Comparison of ENCODE assay signal across 9 cellular contexts in genomic region chr15:57708047-57708446, GRCh38. TPM values are rescaled to one million over a fixed set of nuclear protein-coding genes. Genes with fewer than 3 reads are reported as not detected.
DNase-seq lines count a peak whose midpoint lies in the region; ATAC-seq, FAIRE-seq and TF ChIP-seq lines count a peak whose summit lies in the region.
"Had no signal": no experiment of that assay in that cellular context is flagged by ENCODE, and none has a peak within 500 bp of the region (broad histone marks: within the 10 kb centered on the region; RNA-seq: fewer than 3 reads in every experiment).

No MANE protein-coding gene starts in this region.

- H3K9me3 ChIP-seq in mucosa of stomach (ENCODE audit: control insufficient read depth, low read length) = no peaks in the 10 kb centered on the region

- peaks cover 49% of the 10 kb centered on the region for H3K36me3 Mint-ChIP-seq in central memory CD8-positive, alpha-beta T cell (ENCODE audit: insufficient read depth)
- peaks cover 17 to 34% of the 10 kb centered on the region in 2 donors for H3K36me3 Mint-ChIP-seq in stimulated activated naive B cell treated with anti-CD40 and anti-IgM and Interleukin-4, amounts not matched to agents 10 μg/mL and 1 μg/mL and 100 μg/mL, for 72 hours

- DNase-seq in AG04449 (ENCODE audit: low read depth, low spot score) (no peak), SW 1271 (lab: John Stamatoyannopoulos, UW) (no peak), GM12891 (ENCODE audit: insufficient read length, low spot score) (no peak)
- DNase-seq in central memory CD8-positive, alpha-beta T cell (ENCODE audit: low spot score in 2 of 2) = no peak
- no peak for DNase-seq in stimulated activated naive B cell treated with anti-CD40 and anti-IgM and Interleukin-4, amounts not matched to agents 10 μg/mL and 1 μg/mL and 100 μg/mL, for 72 hours
- DNase-seq: activated CD4-positive, alpha-beta T cell treated with anti-CD3 and anti-CD28 coated beads for 1 hour had no signal

- H3K4me1 ChIP-seq in KMS-11 (ENCODE audit: low read depth, poor library complexity, severe bottlenecking) (peaks cover 33% of the 10 kb centered on the region), mucosa of stomach (ENCODE audit: control insufficient read depth, insufficient read depth, low read length) (peaks cover 6% of the 10 kb centered on the region)

- no peak for ATAC-seq in central memory CD8-positive, alpha-beta T cell (replicated peaks; ENCODE audit: extremely low read depth, poor library complexity, severe bottlenecking)
- ATAC-seq in HG03039 (IDR thresholded peaks at IDR 0.05; ENCODE audit: unreplicated experiment) = no peak
- no peak for ATAC-seq in stimulated activated naive B cell treated with anti-CD40 and anti-IgM and Interleukin-4, amounts not matched to agents 10 μg/mL and 1 μg/mL and 100 μg/mL, for 72 hours (replicated peaks)

- no peak for FAIRE-seq in GM12891 (lab: Jason Lieb, UNC)

- POLR2A ChIA-PET in AG04449 (lab: Yijun Ruan, JAX) = interaction anchor here (1.2 to 1.6 kb wide), 2 partner anchors 24 to 43 kb away, joined by 4 to 5 read pairs; no protein-coding TSS in a partner anchor

- no peaks in the 10 kb centered on the region for H3K36me3 ChIP-seq in KMS-11 (ENCODE audit: insufficient read depth)
- no peaks in the 10 kb centered on the region for H3K36me3 ChIP-seq in mucosa of stomach (ENCODE audit: control insufficient read depth, insufficient read depth, low read length)

- no peaks in the 10 kb centered on the region for H4K20me1 ChIP-seq in KMS-11 (ENCODE audit: insufficient read depth)

- peak overlapping the region; percentile 79 for H3K4me3 Mint-ChIP-seq in central memory CD8-positive, alpha-beta T cell
- H3K4me3 Mint-ChIP-seq in stimulated activated naive B cell treated with anti-CD40 and anti-IgM and Interleukin-4, amounts not matched to agents 10 μg/mL and 1 μg/mL and 100 μg/mL, for 72 hours = peak overlapping the region in 1 of 2 donors; percentile 81

- H3K27me3 Mint-ChIP-seq in central memory CD8-positive, alpha-beta T cell = no peaks in the 10 kb centered on the region
- H3K27me3 Mint-ChIP-seq in stimulated activated naive B cell treated with anti-CD40 and anti-IgM and Interleukin-4, amounts not matched to agents 10 μg/mL and 1 μg/mL and 100 μg/mL, for 72 hours = no peaks in the 10 kb centered on the region

- H3K27ac ChIP-seq in KMS-11 = no peak overlapping the region

- H3K27me3 ChIP-seq in KMS-11 (ENCODE audit: insufficient read depth, low read depth) (no peaks in the 10 kb centered on the region), mucosa of stomach (ENCODE audit: control insufficient read depth, insufficient read depth, low read length) (no peaks in the 10 kb centered on the region)

- H3K4me2 ChIP-seq in KMS-11 = peak overlapping the region; percentile 59

- H2AFZ ChIP-seq in KMS-11 (ENCODE audit: low read depth) = no peak overlapping the region

- no peak for TF ChIP-seq POLR2A in GM12891 (IDR thresholded peaks at IDR 0.05; ENCODE audit: low read depth, low read length)

- TF ChIP-seq CTCF in AG04449 (IDR thresholded peaks at IDR 0.05; ENCODE audit: insufficient read depth, low read length, missing control alignments) (no peak), KMS-11 (conservative IDR thresholded peaks at IDR 0.05; ENCODE audit: low read depth, low read length) (no peak)

- no peaks in the 10 kb centered on the region for H3K9me3 Mint-ChIP-seq in central memory CD8-positive, alpha-beta T cell
- H3K9me3 Mint-ChIP-seq in stimulated activated naive B cell treated with anti-CD40 and anti-IgM and Interleukin-4, amounts not matched to agents 10 μg/mL and 1 μg/mL and 100 μg/mL, for 72 hours = no peaks in the 10 kb centered on the region

- peak overlapping the region; percentile 93 for H3K4me3 ChIP-seq in AG04449 (ENCODE audit: low read depth, low read length)
- no peak overlapping the region for H3K4me3 ChIP-seq in KMS-11 (IDR thresholded peaks at IDR 0.05; ENCODE audit: insufficient read depth, low read depth, low read length)
- peak overlapping the region; percentile 65 for H3K4me3 ChIP-seq in mucosa of stomach (ENCODE audit: low read length)

- H3K4me1 Mint-ChIP-seq in central memory CD8-positive, alpha-beta T cell = peaks cover 62% of the 10 kb centered on the region
- peaks cover 23 to 46% of the 10 kb centered on the region in 2 donors for H3K4me1 Mint-ChIP-seq in stimulated activated naive B cell treated with anti-CD40 and anti-IgM and Interleukin-4, amounts not matched to agents 10 μg/mL and 1 μg/mL and 100 μg/mL, for 72 hours

- H3K9ac ChIP-seq in KMS-11 (no peak overlapping the region), mucosa of stomach (ENCODE audit: low read length) (no peak overlapping the region)

- H3K79me2 ChIP-seq in KMS-11 (ENCODE audit: insufficient read depth, low read depth) = peaks cover 33% of the 10 kb centered on the region

- peak overlapping the region; percentile 87 for H3K27ac Mint-ChIP-seq in central memory CD8-positive, alpha-beta T cell (ENCODE audit: low read depth)
- H3K27ac Mint-ChIP-seq in stimulated activated naive B cell treated with anti-CD40 and anti-IgM and Interleukin-4, amounts not matched to agents 10 μg/mL and 1 μg/mL and 100 μg/mL, for 72 hours = no peak overlapping the region

- CTCF ChIA-PET in AG04449 (lab: Yijun Ruan, JAX) = interaction anchor here (0.8 to 4.9 kb wide), 10 partner anchors 12 to 363 kb away, joined by 4 to 22 read pairs (median 5); no protein-coding TSS in a partner anchor

TF ChIP-seq in GM12891, 5 proteins besides CTCF, POLR2A, EP300 and RAD21:
- TF ChIP-seq SPI1 (IDR thresholded peaks at IDR 0.05; ENCODE audit: low read depth, low read length) (no peak), POLR2AphosphoS5 (IDR thresholded peaks at IDR 0.05; ENCODE audit: low read depth, low read length) (no peak), PAX5 (IDR thresholded peaks at IDR 0.05; ENCODE audit: insufficient read depth, low read length, severe bottlenecking) (no peak), POU2F2 (IDR thresholded peaks at IDR 0.05; ENCODE audit: low read depth, low read length) (no peak), TAF1 (IDR thresholded peaks at IDR 0.05; ENCODE audit: low read depth, low read length) (no peak)

RNA-seq across cellular contexts. Expression of gene POLR2M, which starts 1.5 kb away (rescaled TPM):
- polyA plus RNA-seq in GM12891 (2012; ENCODE audit: low read depth, missing spikeins) = 43.6 TPM
